9 cellular contexts compared by ENCODE assay signal in the genomic region with DNA sequence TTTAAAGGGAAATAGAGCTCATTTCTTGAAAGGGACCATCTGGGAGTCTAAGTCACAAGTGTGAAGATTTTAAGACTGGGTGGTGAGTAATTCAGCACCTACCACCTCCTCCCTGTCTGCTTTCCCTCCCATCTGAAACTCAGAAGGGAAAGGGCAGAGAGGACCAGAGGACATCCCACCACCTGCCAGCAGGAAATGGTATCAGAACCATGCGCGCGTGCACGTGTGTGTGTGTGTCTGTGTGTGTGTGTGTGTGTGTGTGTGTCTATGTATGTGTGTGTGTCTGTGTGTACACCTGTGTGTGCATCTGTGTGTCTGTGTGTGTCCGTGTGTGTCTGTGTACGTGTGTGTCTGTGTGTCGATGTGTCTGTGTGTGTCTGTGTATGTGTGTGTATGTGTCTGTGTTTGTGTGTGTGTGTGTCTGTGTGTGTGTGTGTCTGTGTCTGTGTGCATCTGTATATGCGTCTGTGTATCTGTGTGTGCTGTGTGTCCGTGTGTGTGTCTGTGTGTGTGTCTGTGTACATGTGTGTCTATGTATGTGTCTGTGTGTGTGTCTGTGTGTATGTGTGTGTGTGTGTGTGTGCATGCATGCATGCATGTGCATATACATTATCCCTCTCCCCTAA.
DNase-seq lines count a peak whose midpoint lies in the region; ATAC-seq and TF ChIP-seq lines count a peak whose summit lies in the region.
"Had no signal": no experiment of that assay in that cellular context is flagged by ENCODE, and none has a peak within 500 bp of the region (broad histone marks: within the 10 kb centered on the region; RNA-seq: fewer than 3 reads in every experiment).

No MANE protein-coding gene starts in this region.

- no peaks in the 10 kb centered on the region for H3K36me3 Mint-ChIP-seq in WTC11
- peaks cover 0 to 6% (median 3%) of the 10 kb centered on the region in 3 donors for H3K36me3 Mint-ChIP-seq in immature natural killer cell

- CTCF ChIA-PET in WTC11 (lab: Charles Lee) (interaction anchor here (0.9 to 1.2 kb wide), 4 partner anchors 17 to 321 kb away, joined by 3 read pairs; no protein-coding TSS in a partner anchor), mammary epithelial cell (lab: Charles Lee; ENCODE audit: low non-redundant PET) (no interaction called here)

- H3K9me3 ChIP-seq in right cardiac atrium (ENCODE audit: control insufficient read depth, low read length) (no peaks in the 10 kb centered on the region), left ventricle myocardium inferior (replicated peaks) (no peaks in the 10 kb centered on the region), mammary epithelial cell (replicated peaks; ENCODE audit: insufficient read depth, low read length) (no peaks in the 10 kb centered on the region), Karpas-422 (ENCODE audit: low read length) (no peaks in the 10 kb centered on the region)

- H2AFZ ChIP-seq in mammary epithelial cell (ENCODE audit: low read depth, low read length): no peak overlapping the region
- H2AFZ ChIP-seq in Karpas-422 (ENCODE audit: low read length): no peak overlapping the region

- H3K9me3 Mint-ChIP-seq in WTC11: no peaks in the 10 kb centered on the region
- no peaks in the 10 kb centered on the region for H3K9me3 Mint-ChIP-seq in immature natural killer cell

- H3K4me3 ChIP-seq in right cardiac atrium (ENCODE audit: low read length) (no peak overlapping the region), left ventricle myocardium inferior (no peak overlapping the region), mammary epithelial cell (replicated peaks in 1 of 3; ENCODE audit: insufficient read depth in 1 of 3, low read depth in 2 of 3, low read length in 3 of 3) (no peak overlapping the region), Karpas-422 (ENCODE audit: low read length) (no peak overlapping the region)

- DNase-seq in right cardiac atrium: peak in 2 of 3 donors; percentile 7 to 42
- DNase-seq in left ventricle myocardium inferior: no peak
- no peak for DNase-seq in WTC11 (ENCODE audit: low spot score)
- no peak for DNase-seq in immature natural killer cell
- peak; percentile 53 for DNase-seq in superior temporal gyrus (ENCODE audit: extremely low spot score)
- no peak for DNase-seq in NCI-H1930 (lab: John Stamatoyannopoulos, UW)
- DNase-seq in mammary epithelial cell: no peak
- DNase-seq in Karpas-422: no peak
- DNase-seq: NCI-H524 treated with DMSO at 0.1 percent for 48 hours had no signal

- H3K4me1 Mint-ChIP-seq in WTC11: peaks cover 26% of the 10 kb centered on the region
- H3K4me1 Mint-ChIP-seq in immature natural killer cell: peaks cover 30 to 39% of the 10 kb centered on the region in 2 donors

- H4K20me1 ChIP-seq in mammary epithelial cell (ENCODE audit: insufficient read depth, low read length) (no peaks in the 10 kb centered on the region), Karpas-422 (ENCODE audit: insufficient read depth, low read depth, low read length) (no peaks in the 10 kb centered on the region)

- no peak overlapping the region for H3K4me3 Mint-ChIP-seq in WTC11
- peak overlapping the region; percentile 14 to 55 (median 19) for H3K4me3 Mint-ChIP-seq in immature natural killer cell

- H3K36me3 ChIP-seq in left ventricle myocardium inferior (no peaks in the 10 kb centered on the region), mammary epithelial cell (ENCODE audit: insufficient read depth, low read length) (no peaks in the 10 kb centered on the region), Karpas-422 (ENCODE audit: insufficient read depth, low read length) (no peaks in the 10 kb centered on the region)

- H3K4me2 ChIP-seq in mammary epithelial cell (ENCODE audit: insufficient read depth, low read depth, low read length): no peak overlapping the region
- H3K4me2 ChIP-seq in Karpas-422 (ENCODE audit: low read depth, low read length, poor library complexity, severe bottlenecking): no peak overlapping the region

- H3K4me1 ChIP-seq in right cardiac atrium (ENCODE audit: control insufficient read depth, insufficient read depth, low read length): peaks cover 5% of the 10 kb centered on the region
- H3K4me1 ChIP-seq in left ventricle myocardium inferior: peaks cover 31% of the 10 kb centered on the region
- peaks cover 3% of the 10 kb centered on the region for H3K4me1 ChIP-seq in mammary epithelial cell (ENCODE audit: insufficient read depth, low read length)
- H3K4me1 ChIP-seq in Karpas-422 (ENCODE audit: low read length): no peaks in the 10 kb centered on the region

- no peaks in the 10 kb centered on the region for H3K9me2 ChIP-seq in Karpas-422 (replicated peaks; ENCODE audit: insufficient read depth, low read length)

- H3K79me2 ChIP-seq in mammary epithelial cell (ENCODE audit: insufficient read depth, low read length): no peaks in the 10 kb centered on the region
- no peaks in the 10 kb centered on the region for H3K79me2 ChIP-seq in Karpas-422 (ENCODE audit: low read length)

- 85% methylated on average over 9 of the region's 9 CpGs for WGBS in right cardiac atrium
- 83% methylated on average over 8 of the region's 9 CpGs for WGBS in mammary epithelial cell (ENCODE audit: low coverage, missing lambda C conversion rate)

- H3K27ac Mint-ChIP-seq in WTC11 (peak overlapping the region; percentile 12; the same call in 1 of the 2 replicates), immature natural killer cell (peak overlapping the region; percentile 39 to 91 (median 86))

- H3K27me3 ChIP-seq in right cardiac atrium (ENCODE audit: control insufficient read depth, insufficient read depth): no peaks in the 10 kb centered on the region
- H3K27me3 ChIP-seq in left ventricle myocardium inferior (ENCODE audit: low read depth): no peaks in the 10 kb centered on the region
- H3K27me3 ChIP-seq in mammary epithelial cell (ENCODE audit: insufficient read depth, low read length): no peaks in the 10 kb centered on the region
- H3K27me3 ChIP-seq in Karpas-422 (ENCODE audit: low read length): no peaks in the 10 kb centered on the region

- no peak overlapping the region for H3K9ac ChIP-seq in mammary epithelial cell (ENCODE audit: insufficient read depth, low read length)
- no peak overlapping the region for H3K9ac ChIP-seq in Karpas-422 (ENCODE audit: low read length)

- in situ Hi-C loops in mammary epithelial cell (cut with MboI; ENCODE audit: low sequenced_read_pairs in 2 of 2): loop anchor here in 1 of 2 donors (10.0 kb wide), 1 partner anchor 75 kb away; a partner anchor contains a TSS

- POLR2A ChIA-PET in WTC11 (lab: Charles Lee): interaction anchor here (0.5 kb wide), 1 partner anchor 204 kb away, joined by 3 read pairs; no protein-coding TSS in a partner anchor

- TF ChIP-seq CTCF in left ventricle myocardium inferior (IDR thresholded peaks at IDR 0.05; ENCODE audit: borderline replicate concordance) (no peak), WTC11 (IDR thresholded peaks at IDR 0.05) (no peak), mammary epithelial cell (conservative IDR thresholded peaks at IDR 0.05 in 1 of 2, IDR thresholded peaks at IDR 0.05 in 1 of 2; ENCODE audit: extremely low read depth in 1 of 2, insufficient read depth in 1 of 2, low read depth in 1 of 2, low read length in 2 of 2) (no peak)

- H3K27ac ChIP-seq in right cardiac atrium (ENCODE audit: low read length) (no peak overlapping the region), left ventricle myocardium inferior (replicated peaks) (no peak overlapping the region), mammary epithelial cell (ENCODE audit: insufficient read depth, low read depth, low read length) (no peak overlapping the region), Karpas-422 (ENCODE audit: low read length) (no peak overlapping the region)

- H3K27me3 Mint-ChIP-seq in WTC11 (ENCODE audit: low read depth): no peaks in the 10 kb centered on the region; the same call in none of the 2 replicates
- H3K27me3 Mint-ChIP-seq in immature natural killer cell (ENCODE audit: low read depth in 3 of 3): peaks cover 0 to 7% (median 4%) of the 10 kb centered on the region in 3 donors

- no peak for ATAC-seq in right cardiac atrium
- no peak for ATAC-seq in WTC11

- intact Hi-C loops in right cardiac atrium (cut with DNase I) (no loop called here), left ventricle myocardium inferior (cut with micrococcal nuclease) (no loop called here), mammary epithelial cell (cut with micrococcal nuclease) (no loop called here)

- dilution Hi-C loops in mammary epithelial cell (cut with HindIII; ENCODE audit: low sequenced_read_pairs): no loop called here

- BruUV-seq in mammary epithelial cell (replicated peaks; lab: Mats Ljungman, UMichigan): no TSS peak

TF ChIP-seq in WTC11, 78 proteins besides CTCF, POLR2A, EP300 and RAD21 (continues in another document):
- TF ChIP-seq NR1H2 (CRISPR knock-in tag; IDR thresholded peaks at IDR 0.05) (no peak), ZNF263 (CRISPR knock-in tag; IDR thresholded peaks at IDR 0.05; ENCODE audit: low read depth) (no peak)
- TF ChIP-seq, protein P1, sequence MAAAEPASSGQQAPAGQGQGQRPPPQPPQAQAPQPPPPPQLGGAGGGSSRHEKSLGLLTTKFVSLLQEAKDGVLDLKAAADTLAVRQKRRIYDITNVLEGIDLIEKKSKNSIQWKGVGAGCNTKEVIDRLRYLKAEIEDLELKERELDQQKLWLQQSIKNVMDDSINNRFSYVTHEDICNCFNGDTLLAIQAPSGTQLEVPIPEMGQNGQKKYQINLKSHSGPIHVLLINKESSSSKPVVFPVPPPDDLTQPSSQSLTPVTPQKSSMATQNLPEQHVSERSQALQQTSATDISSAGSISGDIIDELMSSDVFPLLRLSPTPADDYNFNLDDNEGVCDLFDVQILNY (CRISPR knock-in tag; IDR thresholded peaks at IDR 0.05): no peak

Comparison
In these comparisons a context has a peak if more than half of its experiments do, and no peak if none do; other contexts are left out.
1. DNase-seq: peak in right cardiac atrium (2 of 3) and superior temporal gyrus (single experiment); none in left ventricle myocardium inferior (single experiment), WTC11 (single experiment), immature natural killer cell (0 of 3), NCI-H1930 (0 of 2), mammary epithelial cell (single experiment) and Karpas-422 (single experiment).